Comparison of ENCODE assay signal across 16 cellular contexts in genomic region chr15:65642588-65642987, GRCh38. TPM values are rescaled to one million over a fixed set of nuclear protein-coding genes. Genes with fewer than 3 reads are reported as not detected.
A peak's percentile ranks its signal among the peaks of the same experiment; 100 is the strongest.
DNase-seq lines count a peak whose midpoint lies in the region; ATAC-seq and TF ChIP-seq lines count a peak whose summit lies in the region.
"Had no signal": no experiment of that assay in that cellular context is flagged by ENCODE, and none has a peak within 500 bp of the region (broad histone marks: within the 10 kb centered on the region; RNA-seq: fewer than 3 reads in every experiment).

No MANE protein-coding gene starts in this region.

- POLR2A ChIA-PET in RWPE1 (lab: Yijun Ruan, JAX; ENCODE audit: low non-redundant PET) = no interaction called here
- POLR2A ChIA-PET in activated CD4-positive, alpha-beta memory T cell treated with anti-CD3 and anti-CD28 coated beads for 36 hours (lab: Charles Lee) = no interaction called here

- peaks cover 14% of the 10 kb centered on the region for H3K36me3 Mint-ChIP-seq in endothelial cell (ENCODE audit: low read depth, unreplicated experiment)
- no peaks in the 10 kb centered on the region for H3K36me3 Mint-ChIP-seq in activated CD4-positive, alpha-beta memory T cell treated with anti-CD3 and anti-CD28 coated beads for 36 hours
- H3K36me3 Mint-ChIP-seq: CD8-positive, alpha-beta T cell had no signal

- no peaks in the 10 kb centered on the region for H3K9me3 Mint-ChIP-seq in endothelial cell (ENCODE audit: unreplicated experiment)
- no peaks in the 10 kb centered on the region for H3K9me3 Mint-ChIP-seq in activated CD4-positive, alpha-beta memory T cell treated with anti-CD3 and anti-CD28 coated beads for 36 hours
- H3K9me3 Mint-ChIP-seq: CD8-positive, alpha-beta T cell had no signal

- peak overlapping the region; percentile 7 for H4K91ac ChIP-seq in neuronal stem cell (ENCODE audit: low read depth, low read length, poor library complexity)

- H3K4ac ChIP-seq in neuronal stem cell (ENCODE audit: low read length) = no peak overlapping the region

- no peak overlapping the region for H3K4me3 ChIP-seq in neuronal stem cell (ENCODE audit: low read length in 2 of 2)
- H3K4me3 ChIP-seq: BLaER1, GM23248 had no signal

- H3K4me1 Mint-ChIP-seq in endothelial cell (ENCODE audit: unreplicated experiment) = peaks cover 36% of the 10 kb centered on the region
- H3K4me1 Mint-ChIP-seq in activated CD4-positive, alpha-beta memory T cell treated with anti-CD3 and anti-CD28 coated beads for 36 hours (ENCODE audit: low read depth) = peaks cover 6% of the 10 kb centered on the region

- H2AFZ ChIP-seq in neuronal stem cell (ENCODE audit: low read length) = no peak overlapping the region
- H2AFZ ChIP-seq: GM23248 had no signal

- no peak overlapping the region for H2BK120ac ChIP-seq in neuronal stem cell (ENCODE audit: low read depth, low read length)

- no peaks in the 10 kb centered on the region for H3K79me1 ChIP-seq in neuronal stem cell (ENCODE audit: low read depth, low read length)

- H3K23ac ChIP-seq in neuronal stem cell (ENCODE audit: low read depth, low read length, poor library complexity) = no peak overlapping the region

- ATAC-seq in GM21447 (IDR thresholded peaks at IDR 0.05; ENCODE audit: unreplicated experiment) = no peak
- no peak for ATAC-seq in GM21723 (IDR thresholded peaks at IDR 0.05; ENCODE audit: unreplicated experiment)
- ATAC-seq: CD8-positive, alpha-beta T cell had no signal

- H3K9ac ChIP-seq in neuronal stem cell (ENCODE audit: low read depth, low read length, poor library complexity) = no peak overlapping the region
- H3K9ac ChIP-seq: BLaER1, GM23248 had no signal

- no peak overlapping the region for H2BK5ac ChIP-seq in neuronal stem cell (ENCODE audit: low read length)

- H3K27ac ChIP-seq in RWPE1 (peak overlapping the region; percentile 62), neuronal stem cell (replicated peaks; ENCODE audit: low read length) (no peak overlapping the region)
- H3K27ac ChIP-seq: BLaER1, GM23248 had no signal

- no CpG with 5 or more reads among the region's 6 CpGs for WGBS in neuronal stem cell (ENCODE audit: extremely low coverage in 2 of 2, insufficient read length in 2 of 2, insufficient replicate concordance in 1 of 2), 2 donors

- H3K4me3 Mint-ChIP-seq in endothelial cell (ENCODE audit: unreplicated experiment) = no peak overlapping the region
- H3K4me3 Mint-ChIP-seq in activated CD4-positive, alpha-beta memory T cell treated with anti-CD3 and anti-CD28 coated beads for 36 hours = no peak overlapping the region
- H3K4me3 Mint-ChIP-seq: CD8-positive, alpha-beta T cell had no signal

- no peak overlapping the region for H3K4me2 ChIP-seq in neuronal stem cell (ENCODE audit: insufficient read depth, low read length, poor library complexity, severe bottlenecking)
- H3K4me2 ChIP-seq: BLaER1 had no signal

- H3K27me3 Mint-ChIP-seq in endothelial cell (ENCODE audit: unreplicated experiment) = no peaks in the 10 kb centered on the region
- H3K27me3 Mint-ChIP-seq in activated CD4-positive, alpha-beta memory T cell treated with anti-CD3 and anti-CD28 coated beads for 36 hours = no peaks in the 10 kb centered on the region

- no peak for TF ChIP-seq CTCF in RWPE1 (conservative IDR thresholded peaks at IDR 0.05; ENCODE audit: low read depth)
- TF ChIP-seq CTCF in endothelial cell (IDR thresholded peaks at IDR 0.05; ENCODE audit: unreplicated experiment) = no peak

- peak overlapping the region; percentile 81 for H3K27ac Mint-ChIP-seq in endothelial cell (ENCODE audit: unreplicated experiment)
- no peak overlapping the region for H3K27ac Mint-ChIP-seq in activated CD4-positive, alpha-beta memory T cell treated with anti-CD3 and anti-CD28 coated beads for 36 hours
- H3K27ac Mint-ChIP-seq: CD8-positive, alpha-beta T cell had no signal

- H2AK5ac ChIP-seq in neuronal stem cell (ENCODE audit: low read depth, low read length) = no peak overlapping the region

- H4K8ac ChIP-seq in neuronal stem cell (ENCODE audit: low read depth, low read length) = no peak overlapping the region

- H3K14ac ChIP-seq in neuronal stem cell (ENCODE audit: low read length) = peak overlapping the region; percentile 26

- H3K9me3 ChIP-seq in neuronal stem cell (replicated peaks in 1 of 2; ENCODE audit: control insufficient read depth in 2 of 2, insufficient read depth in 1 of 2, low read depth in 1 of 2, low read length in 2 of 2) = no peaks in the 10 kb centered on the region
- H3K9me3 ChIP-seq: BLaER1 had no signal

- intact Hi-C loops in activated CD4-positive, alpha-beta memory T cell treated with anti-CD3 and anti-CD28 coated beads for 36 hours (cut with micrococcal nuclease) = no loop called here

- no peaks in the 10 kb centered on the region for H3K4me1 ChIP-seq in neuronal stem cell (ENCODE audit: control insufficient read depth in 2 of 2, insufficient read depth in 1 of 2, low read depth in 1 of 2, low read length in 2 of 2)

- no peaks in the 10 kb centered on the region for H3K27me3 ChIP-seq in neuronal stem cell (ENCODE audit: control insufficient read depth in 3 of 3, insufficient read depth in 3 of 3, low read depth in 1 of 3, low read length in 3 of 3)
- H3K27me3 ChIP-seq: BLaER1 had no signal

- H2BK12ac ChIP-seq in neuronal stem cell (ENCODE audit: low read length) = no peak overlapping the region

- no peak overlapping the region for H3K18ac ChIP-seq in neuronal stem cell (ENCODE audit: low read length)

- H3K36me3 ChIP-seq in neuronal stem cell (replicated peaks in 1 of 2; ENCODE audit: control insufficient read depth in 2 of 2, insufficient read depth in 2 of 2, low read length in 2 of 2) = no peaks in the 10 kb centered on the region
- H3K36me3 ChIP-seq: BLaER1 had no signal

- CTCF ChIA-PET in RWPE1 (lab: Yijun Ruan, JAX) = interaction anchor here (0.6 to 1.2 kb wide), 3 partner anchors 31 to 203 kb away, joined by 3 to 4 read pairs (median 4); partner anchors contain the start of gene INTS14
- CTCF ChIA-PET in activated CD4-positive, alpha-beta memory T cell treated with anti-CD3 and anti-CD28 coated beads for 36 hours (lab: Charles Lee) = no interaction called here

- H2BK15ac ChIP-seq in neuronal stem cell (ENCODE audit: low read length) = no peak overlapping the region

- DNase-seq in ELR (ENCODE audit: low read depth) = peak; percentile 6
- DNase-seq in RWPE1 (ENCODE audit: low spot score) = peak; percentile 33
- DNase-seq in endothelial cell (ENCODE audit: low spot score) = no peak
- DNase-seq in neuronal stem cell (ENCODE audit: low spot score) = no peak
- DNase-seq in NCI-H510A (lab: John Stamatoyannopoulos, UW) = no peak
- no peak for DNase-seq in activated CD4-positive, alpha-beta memory T cell treated with anti-CD3 and anti-CD28 coated beads for 36 hours
- DNase-seq: CD8-positive, alpha-beta T cell; GM23248; HCEC 1CT; KG1; NCI-H2081; NK-92 treated with Interleukin-12 subunit alpha and Interleukin-12 subunit beta, amount 100 ng/mL, for 24 hours; OCI-M1 had no signal

RNA-seq across cellular contexts. Expression of gene SLC24A1, which starts 20.9 kb away (rescaled TPM):
- total RNA-seq in endothelial cell (ENCODE audit: unreplicated experiment) = 20.7 TPM
- polyA plus RNA-seq in neuronal stem cell (2013, experiment 1 of 2) = 4.8 TPM
- 4.6 TPM for polyA plus RNA-seq in neuronal stem cell (2013, experiment 2 of 2)
- total RNA-seq in activated CD4-positive, alpha-beta memory T cell treated with anti-CD3 and anti-CD28 coated beads for 36 hours = 10 to 100 TPM in 1 of 2 experiments, 1 to 10 TPM in 1; 8.8 to 13.5 TPM

RNA-seq across cellular contexts. Expression of gene INTS14, which starts 31.7 kb away (rescaled TPM):
- total RNA-seq in endothelial cell (ENCODE audit: unreplicated experiment) = 42.2 TPM
- 34.5 TPM for polyA plus RNA-seq in neuronal stem cell (2013, experiment 1 of 2)
- 33.6 TPM for polyA plus RNA-seq in neuronal stem cell (2013, experiment 2 of 2)
- 10 to 100 TPM; 42.5 to 42.7 TPM for total RNA-seq in activated CD4-positive, alpha-beta memory T cell treated with anti-CD3 and anti-CD28 coated beads for 36 hours

Comparison
In these comparisons a context has a peak if more than half of its experiments do, and no peak if none do; other contexts are left out.
1. DNase-seq: peak in ELR (single experiment) and RWPE1 (single experiment); none in endothelial cell (single experiment), neuronal stem cell (single experiment), NCI-H510A (single experiment) and activated CD4-positive, alpha-beta memory T cell treated with anti-CD3 and anti-CD28 coated beads for 36 hours (single experiment).